ENCODE assay signal across 8 cellular contexts in the genomic region with DNA sequence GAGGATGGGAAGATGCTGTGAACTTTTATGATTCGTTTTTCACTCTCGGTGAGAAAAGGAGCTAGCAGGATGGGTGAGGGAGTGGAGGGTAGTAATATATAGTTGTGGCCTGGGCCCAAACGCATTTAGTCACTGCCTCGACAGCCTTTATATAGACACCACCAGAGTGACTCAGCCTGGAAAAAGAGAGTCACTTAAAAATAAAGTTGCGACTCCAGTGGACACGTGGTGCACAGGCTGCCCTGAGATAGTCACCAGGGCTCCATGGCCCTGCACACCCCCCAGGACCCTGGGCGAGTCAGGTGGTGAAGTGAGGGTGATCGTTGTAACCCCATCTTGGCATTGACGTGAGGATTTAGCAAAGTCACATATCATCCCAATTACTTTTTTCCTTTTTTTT.
A peak's percentile ranks its signal among the peaks of the same experiment; 100 is the strongest.
DNase-seq lines count a peak whose midpoint lies in the region; ATAC-seq and TF ChIP-seq lines count a peak whose summit lies in the region.

No MANE protein-coding gene starts in this region.

- BruUV-seq in Panc1 (replicated peaks; lab: Mats Ljungman, UMichigan): no TSS peak

- H3K9me3 ChIP-seq in Panc1 (ENCODE audit: control insufficient read depth, insufficient read depth, low read depth, low read length): peaks cover 3% of the 10 kb centered on the region; the same call in 1 of the 2 replicates
- no peaks in the 10 kb centered on the region for H3K9me3 ChIP-seq in fibroblast of lung (ENCODE audit: control insufficient read depth, insufficient read depth, low read depth, low read length)
- H3K9me3 ChIP-seq in skeletal muscle tissue (ENCODE audit: control insufficient read depth in 3 of 3, low read length in 3 of 3): no peaks in the 10 kb centered on the region
- no peaks in the 10 kb centered on the region for H3K9me3 ChIP-seq in testis

- CTCF ChIA-PET in Panc1 (lab: Charles Lee): no interaction called here

- H3K27ac ChIP-seq in Panc1 (ENCODE audit: low read length): no peak overlapping the region
- H3K27ac ChIP-seq in fibroblast of lung (ENCODE audit: insufficient read depth, low read length): peak overlapping the region; percentile 20
- H3K27ac ChIP-seq in skeletal muscle tissue (ENCODE audit: low read depth, low read length): peak overlapping the region; percentile 81
- no peak overlapping the region for H3K27ac ChIP-seq in testis

- H3K4me3 ChIP-seq in Panc1 (ENCODE audit: low read depth in 2 of 2, low read length in 2 of 2): no peak overlapping the region
- no peak overlapping the region for H3K4me3 ChIP-seq in fibroblast of lung (replicated peaks in 1 of 4; ENCODE audit: control extremely low read depth in 1 of 4, insufficient read depth in 1 of 4, low read depth in 3 of 4, low read length in 4 of 4)
- H3K4me3 ChIP-seq in skeletal muscle tissue (ENCODE audit: low read length in 3 of 3): peak overlapping the region in 2 of 3 donors; percentile 2 to 45
- H3K4me3 ChIP-seq in testis: no peak overlapping the region

- H3K4me1 ChIP-seq in Panc1 (ENCODE audit: control insufficient read depth, insufficient read depth, low read length) (no peaks in the 10 kb centered on the region), fibroblast of lung (ENCODE audit: control insufficient read depth, extremely low read depth, insufficient read depth, low read length) (peaks cover 11% of the 10 kb centered on the region), skeletal muscle tissue (ENCODE audit: control insufficient read depth in 3 of 3, insufficient read depth in 3 of 3, low read length in 3 of 3) (peaks cover 10 to 30% (median 26%) of the 10 kb centered on the region in 3 donors), testis (peaks cover 5% of the 10 kb centered on the region)

- H3K27me3 ChIP-seq in Panc1 (ENCODE audit: control insufficient read depth, insufficient read depth, low read length) (no peaks in the 10 kb centered on the region), fibroblast of lung (ENCODE audit: control insufficient read depth, insufficient read depth, low read length) (no peaks in the 10 kb centered on the region), skeletal muscle tissue (ENCODE audit: control insufficient read depth in 3 of 3, insufficient read depth in 3 of 3, low read length in 3 of 3) (no peaks in the 10 kb centered on the region), testis (no peaks in the 10 kb centered on the region)

- DNase-seq in GM04504 (ENCODE audit: low read depth): peak; percentile 72
- DNase-seq in Panc1 (ENCODE audit: low read depth, low spot score): peak; percentile 76
- DNase-seq in fibroblast of lung (ENCODE audit: low read depth in 2 of 2): peak; percentile 48 to 88
- no peak for DNase-seq in testis
- DNase-seq in GM20000 (ENCODE audit: low spot score): no peak

- WGBS in testis, 2 donors: 85 to 88% methylated on average over 9 of the region's 9 CpGs

- no peaks in the 10 kb centered on the region for H4K20me1 ChIP-seq in fibroblast of lung (ENCODE audit: control insufficient read depth, extremely low read depth, insufficient read depth, low read length)

- intact Hi-C loops in Panc1 (cut with micrococcal nuclease; ENCODE audit: unreplicated experiment): no loop called here
- intact Hi-C loops in testis (cut with DNase I; ENCODE audit: low total_unique reads): no loop called here

- in situ Hi-C loops in Panc1 (cut with HindIII; ENCODE audit: low pct_unique_long_range_greater_than_20kb, low sequenced_read_pairs): no loop called here

- peak overlapping the region; percentile 7 for H3K9ac ChIP-seq in fibroblast of lung (ENCODE audit: insufficient read depth, low read length)
- H3K9ac ChIP-seq in skeletal muscle tissue (ENCODE audit: low read depth in 1 of 3, low read length in 3 of 3): peak overlapping the region; percentile 57 to 74 (median 62)

- TF ChIP-seq CTCF in Panc1 (IDR thresholded peaks at IDR 0.05) (no peak), fibroblast of lung (conservative IDR thresholded peaks at IDR 0.05 in 1 of 2, IDR thresholded peaks at IDR 0.05 in 1 of 2; ENCODE audit: low read depth in 1 of 2, low read length in 2 of 2) (no peak), testis (IDR thresholded peaks at IDR 0.05) (no peak), GM20000 (IDR thresholded peaks at IDR 0.05; ENCODE audit: extremely low read depth, missing control alignments) (no peak)

- TF ChIP-seq POLR2A in testis (IDR thresholded peaks at IDR 0.05): no peak

- H3K4me2 ChIP-seq in fibroblast of lung (ENCODE audit: extremely low read depth, insufficient read depth, low read length): peak overlapping the region; percentile 35

- no peak overlapping the region for H2AFZ ChIP-seq in fibroblast of lung (ENCODE audit: low read length)

- H3K79me2 ChIP-seq in fibroblast of lung (ENCODE audit: control insufficient read depth, insufficient read depth, low read length): peaks cover 3% of the 10 kb centered on the region

- H3K36me3 ChIP-seq in Panc1 (ENCODE audit: control insufficient read depth, insufficient read depth, low read length): no peaks in the 10 kb centered on the region
- H3K36me3 ChIP-seq in fibroblast of lung (ENCODE audit: control insufficient read depth, insufficient read depth, low read length): no peaks in the 10 kb centered on the region
- peaks cover 0 to 2% (median 0%) of the 10 kb centered on the region in 3 donors for H3K36me3 ChIP-seq in skeletal muscle tissue (ENCODE audit: control insufficient read depth in 3 of 3, insufficient read depth in 3 of 3, low read length in 3 of 3)
- no peaks in the 10 kb centered on the region for H3K36me3 ChIP-seq in testis (ENCODE audit: low read depth, missing control alignments)

- ATAC-seq in Panc1 (peak; percentile 75; the same call in 1 of the 2 replicates), GM21786 (IDR thresholded peaks at IDR 0.05; ENCODE audit: unreplicated experiment) (no peak), GM21825 (IDR thresholded peaks at IDR 0.05; ENCODE audit: unreplicated experiment) (no peak)

- POLR2A ChIA-PET in Panc1 (lab: Charles Lee): no interaction called here

Comparison
In these comparisons a context has a peak if more than half of its experiments do, and no peak if none do; other contexts are left out.
1. DNase-seq: peak in GM04504 (single experiment), Panc1 (single experiment) and fibroblast of lung (2 of 2); none in testis (single experiment) and GM20000 (single experiment).
2. H3K27ac ChIP-seq: peak in fibroblast of lung (single experiment) and skeletal muscle tissue (single experiment); none in Panc1 (single experiment) and testis (0 of 2).
3. H3K4me3 ChIP-seq: peak in skeletal muscle tissue (2 of 3); none in Panc1 (0 of 2), fibroblast of lung (0 of 4) and testis (0 of 2).